14 cellular contexts compared by ENCODE assay signal in the genomic region with DNA sequence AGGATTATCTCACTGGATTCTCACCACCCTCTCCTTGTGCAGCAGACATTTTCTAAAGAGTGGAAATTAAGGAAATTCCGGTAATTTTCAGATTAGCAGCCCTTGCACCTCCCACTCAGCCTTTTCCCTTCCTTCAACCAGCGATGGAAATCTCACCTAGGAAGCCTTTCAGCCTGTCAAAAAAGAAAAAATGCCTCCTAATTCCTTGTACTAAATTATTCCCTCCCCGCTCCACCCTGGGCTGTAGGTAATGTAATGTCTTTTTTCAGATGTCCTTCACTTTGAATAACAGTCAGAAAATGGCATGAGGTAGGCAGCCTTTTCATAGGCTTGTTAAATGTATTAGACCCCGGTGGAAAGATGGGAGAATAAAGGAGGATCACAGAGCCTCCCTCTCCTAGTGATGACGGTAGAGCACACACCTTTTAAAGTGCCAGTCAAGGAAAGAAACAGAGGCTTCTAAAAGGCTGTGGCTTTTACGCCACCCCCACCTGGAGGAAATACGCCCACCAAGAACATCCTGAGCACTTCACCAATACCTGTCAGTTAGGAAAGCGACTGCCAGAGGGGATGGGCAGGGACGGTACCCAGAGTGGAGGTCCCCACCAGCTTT.
DNase-seq lines count a peak whose midpoint lies in the region; ATAC-seq and TF ChIP-seq lines count a peak whose summit lies in the region.
"Had no signal": no experiment of that assay in that cellular context is flagged by ENCODE, and none has a peak within 500 bp of the region (broad histone marks: within the 10 kb centered on the region; RNA-seq: fewer than 3 reads in every experiment).

No MANE protein-coding gene starts in this region.

- H3F3A ChIP-seq in PC-9 (ENCODE audit: insufficient read depth, low read depth), result peaks cover 24% of the 10 kb centered on the region

- no peak overlapping the region for H2AFZ ChIP-seq in PC-9

- intact Hi-C loops in activated naive CD4-positive, alpha-beta T cell treated with anti-CD3 and anti-CD28 coated beads for 36 hours (cut with micrococcal nuclease), result loop anchor here (5.0 kb wide), 1 partner anchor 41 kb away; no protein-coding TSS in a partner anchor
- intact Hi-C loops in PC-9 (cut with micrococcal nuclease; ENCODE audit: unreplicated experiment), result loop anchor here (5.0 to 10.0 kb wide), 3 partner anchors 163 to 857 kb away; partner anchors contain the start of genes RCOR3 and SLC30A1

- H3K4me2 ChIP-seq in PC-9, result 0 out of 2 replicates have a peak overlapping the region, but pooled peaks have one; percentile 43

- peak; percentile 8 to 36 for ATAC-seq in activated naive CD4-positive, alpha-beta T cell treated with anti-CD3 and anti-CD28 coated beads, Interleukin-2, amount 50 U/mL, for 72 hours
- ATAC-seq: gastroesophageal sphincter, mucosa of descending colon, PC-3 had no signal

- H3K79me2 ChIP-seq in PC-9 (ENCODE audit: low read depth), result no peaks in the 10 kb centered on the region

- no peaks in the 10 kb centered on the region for H3K36me3 Mint-ChIP-seq in activated naive CD4-positive, alpha-beta T cell treated with anti-CD3 and anti-CD28 coated beads, Interleukin-2, amount 50 U/mL, for 72 hours
- H3K36me3 Mint-ChIP-seq in activated naive CD4-positive, alpha-beta T cell treated with anti-CD3 and anti-CD28 coated beads for 36 hours (ENCODE audit: low read depth), result no peaks in the 10 kb centered on the region
- peaks cover 0 to 3% (median 0%) of the 10 kb centered on the region in 3 donors for H3K36me3 Mint-ChIP-seq in immature natural killer cell

- peak overlapping the region; percentile 14 to 78 for H3K27ac Mint-ChIP-seq in activated naive CD4-positive, alpha-beta T cell treated with anti-CD3 and anti-CD28 coated beads, Interleukin-2, amount 50 U/mL, for 72 hours
- H3K27ac Mint-ChIP-seq in activated naive CD4-positive, alpha-beta T cell treated with anti-CD3 and anti-CD28 coated beads for 36 hours, result no peak overlapping the region
- H3K27ac Mint-ChIP-seq in immature natural killer cell, result peak overlapping the region in 5 of 6 donors; percentile 2 to 85 (median 67)

- peaks cover 29% of the 10 kb centered on the region for H3K4me1 Mint-ChIP-seq in activated naive CD4-positive, alpha-beta T cell treated with anti-CD3 and anti-CD28 coated beads for 36 hours (ENCODE audit: low read depth)
- peaks cover 36 to 45% of the 10 kb centered on the region in 2 donors for H3K4me1 Mint-ChIP-seq in immature natural killer cell

- no peaks in the 10 kb centered on the region for H3K9me2 ChIP-seq in PC-9 (ENCODE audit: insufficient read depth)

- H3K27me3 Mint-ChIP-seq in activated naive CD4-positive, alpha-beta T cell treated with anti-CD3 and anti-CD28 coated beads for 36 hours (ENCODE audit: low read depth), result no peaks in the 10 kb centered on the region
- H3K27me3 Mint-ChIP-seq in immature natural killer cell (ENCODE audit: low read depth in 3 of 3), result no peaks in the 10 kb centered on the region

- no peak overlapping the region for H3K4me3 Mint-ChIP-seq in activated naive CD4-positive, alpha-beta T cell treated with anti-CD3 and anti-CD28 coated beads for 36 hours
- peak overlapping the region; percentile 31 to 90 (median 59) for H3K4me3 Mint-ChIP-seq in immature natural killer cell

- H3K9me3 ChIP-seq in PC-9 (ENCODE audit: insufficient read depth, low read depth), result no peaks in the 10 kb centered on the region
- H3K9me3 ChIP-seq: gastroesophageal sphincter, mucosa of descending colon, upper lobe of left lung had no signal

- POLR2A ChIA-PET in PC-9 (lab: Charles Lee; ENCODE audit: unreplicated experiment), result no interaction called here

- no peaks in the 10 kb centered on the region for H3K27me3 ChIP-seq in PC-9 (ENCODE audit: insufficient read depth, low read depth)
- H3K27me3 ChIP-seq: upper lobe of left lung had no signal

- TF ChIP-seq CTCF in PC-9 (conservative IDR thresholded peaks at IDR 0.05), result no peak

- DNase-seq in activated naive CD4-positive, alpha-beta T cell treated with anti-CD3 and anti-CD28 coated beads, Interleukin-2, amount 50 U/mL, for 72 hours (ENCODE audit: low spot score in 2 of 2), result no peak
- no peak for DNase-seq in activated naive CD4-positive, alpha-beta T cell treated with anti-CD3 and anti-CD28 coated beads for 36 hours
- no peak for DNase-seq in PC-9
- no peak for DNase-seq in immature natural killer cell
- DNase-seq in HuH-7 (ENCODE audit: low spot score), result no peak
- DNase-seq in OCI-M1 (lab: John Stamatoyannopoulos, UW), result no peak
- DNase-seq: mucosa of descending colon, NCI-H1048, NCI-H446 treated with DMSO at 0.1 percent for 48 hours had no signal

- peaks cover 45% of the 10 kb centered on the region for H3K4me1 ChIP-seq in PC-9 (replicated peaks; ENCODE audit: insufficient read depth)

- H3K36me3 ChIP-seq in PC-9 (ENCODE audit: low read depth), result no peaks in the 10 kb centered on the region
- H3K36me3 ChIP-seq: gastroesophageal sphincter, upper lobe of left lung had no signal

- CTCF ChIA-PET in activated naive CD4-positive, alpha-beta T cell treated with anti-CD3 and anti-CD28 coated beads for 36 hours (lab: Charles Lee), result interaction anchor here (0.6 to 2.4 kb wide), 3 partner anchors 14 to 40 kb away, joined by 3 to 10 read pairs (median 9); no protein-coding TSS in a partner anchor
- CTCF ChIA-PET in PC-9 (lab: Charles Lee), result no interaction called here

- H4K20me1 ChIP-seq in PC-9 (ENCODE audit: insufficient read depth), result no peaks in the 10 kb centered on the region

- no peaks in the 10 kb centered on the region for H3K9me3 Mint-ChIP-seq in activated naive CD4-positive, alpha-beta T cell treated with anti-CD3 and anti-CD28 coated beads, Interleukin-2, amount 50 U/mL, for 72 hours
- H3K9me3 Mint-ChIP-seq in activated naive CD4-positive, alpha-beta T cell treated with anti-CD3 and anti-CD28 coated beads for 36 hours, result no peaks in the 10 kb centered on the region
- no peaks in the 10 kb centered on the region for H3K9me3 Mint-ChIP-seq in immature natural killer cell

- no peak overlapping the region for H3K4me3 ChIP-seq in PC-9
- H3K4me3 ChIP-seq: gastroesophageal sphincter, GM12878, mucosa of descending colon, upper lobe of left lung had no signal

- H3K27ac ChIP-seq in PC-9 (no peak overlapping the region), temporal lobe (ENCODE audit: low read depth, low read length) (peak overlapping the region; percentile 92)
- H3K27ac ChIP-seq: gastroesophageal sphincter had no signal

- BruUV-seq in PC-9 (replicated peaks; lab: Mats Ljungman, UMichigan), result TSS peak; percentile 18
